In the genomic region with DNA sequence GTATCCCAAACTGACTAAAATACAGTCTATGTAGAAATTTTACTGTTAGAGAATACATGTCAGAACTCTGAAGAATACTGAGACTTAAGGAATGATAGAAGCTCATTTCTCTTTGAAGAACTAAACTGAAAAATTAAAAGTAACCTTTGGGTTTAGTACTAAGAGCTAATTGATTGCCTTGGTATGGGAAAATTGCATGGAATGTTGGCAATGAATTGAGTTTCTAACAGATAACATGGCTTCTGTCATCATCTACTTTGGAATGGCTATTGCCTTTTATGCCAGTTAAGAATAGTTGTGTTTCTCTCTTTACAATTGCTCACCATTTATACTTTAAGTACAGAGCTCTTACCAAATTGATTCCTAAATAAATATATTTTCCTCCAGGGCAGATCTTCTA, we compare ENCODE assay signal across 23 cellular contexts.
"Had no signal": no experiment of that assay in that cellular context is flagged by ENCODE, and none has a peak within 500 bp of the region (broad histone marks: within the 10 kb centered on the region; RNA-seq: fewer than 3 reads in every experiment).

No MANE protein-coding gene starts in this region.

- H3K4me1 Mint-ChIP-seq: natural killer cell; neural crest cell; stimulated activated effector memory CD8-positive, alpha-beta T cell treated with anti-CD3 and anti-CD28 coated beads, Interleukin-12 subunit alpha, Interleukin-12 subunit beta, amount 100 ng/mL, for 72 hours had no signal

- H3K4me3 ChIP-seq: dorsolateral prefrontal cortex, ovary, suprapubic skin, thyroid gland, upper lobe of left lung, uterus had no signal

- H3K9me3 ChIP-seq: ovary, suprapubic skin, thyroid gland, upper lobe of left lung, uterus had no signal

- FAIRE-seq: endometrium, islet of Langerhans had no signal

- H3K4me1 ChIP-seq: foreskin keratinocyte, suprapubic skin, thyroid gland, upper lobe of left lung, uterus had no signal

- H3K9me3 Mint-ChIP-seq: neural crest cell had no signal

- ATAC-seq: esophagus mucosa; foreskin keratinocyte; natural killer cell; right cardiac atrium; stimulated activated effector memory CD8-positive, alpha-beta T cell treated with anti-CD3 and anti-CD28 coated beads, Interleukin-12 subunit alpha, Interleukin-12 subunit beta, amount 100 ng/mL, for 72 hours; stimulated activated naive CD8-positive, alpha-beta T cell treated with anti-CD3 and anti-CD28 coated beads, Interleukin-15, Interleukin-2, amounts not matched to agents 100 U/mL and 50 U/mL, for 24 hours had no signal

- DNase-seq: cortex of kidney; dorsolateral prefrontal cortex; effector CD8-positive, alpha-beta T cell; foreskin keratinocyte; head of caudate nucleus; hippocampal formation; kidney glomerular epithelial cell; mammary epithelial cell; natural killer cell; ovary; right cardiac atrium; stimulated activated CD4-positive, alpha-beta T cell treated with anti-CD3 and anti-CD28 coated beads, Interleukin-4, amount 100 ng/mL, for 1 hour; stimulated activated CD8-positive, alpha-beta memory T cell treated with anti-CD3 and anti-CD28 coated beads, Interleukin-4, amount 100 ng/mL, for 48 hours; stimulated activated naive CD8-positive, alpha-beta T cell treated with anti-CD3 and anti-CD28 coated beads, Interleukin-15, Interleukin-2, amounts not matched to agents 100 U/mL and 50 U/mL, for 24 hours; thyroid gland; upper lobe of left lung; uterus had no signal

- H3K4me3 Mint-ChIP-seq: natural killer cell; neural crest cell; stimulated activated effector memory CD8-positive, alpha-beta T cell treated with anti-CD3 and anti-CD28 coated beads, Interleukin-12 subunit alpha, Interleukin-12 subunit beta, amount 100 ng/mL, for 72 hours had no signal

- H3K27ac ChIP-seq: foreskin keratinocyte, ovary, suprapubic skin, thyroid gland, upper lobe of left lung, uterus had no signal

- H3K27ac Mint-ChIP-seq: natural killer cell; stimulated activated effector memory CD8-positive, alpha-beta T cell treated with anti-CD3 and anti-CD28 coated beads, Interleukin-12 subunit alpha, Interleukin-12 subunit beta, amount 100 ng/mL, for 72 hours had no signal

- H3K36me3 ChIP-seq: ovary, suprapubic skin, thyroid gland, upper lobe of left lung, uterus had no signal

- H3K27me3 ChIP-seq: dorsolateral prefrontal cortex, foreskin keratinocyte, ovary, suprapubic skin, thyroid gland, upper lobe of left lung, uterus had no signal

- H3K36me3 Mint-ChIP-seq: natural killer cell; stimulated activated effector memory CD8-positive, alpha-beta T cell treated with anti-CD3 and anti-CD28 coated beads, Interleukin-12 subunit alpha, Interleukin-12 subunit beta, amount 100 ng/mL, for 72 hours had no signal
